Comparison of ENCODE assay signal across 16 cellular contexts in the genomic region with DNA sequence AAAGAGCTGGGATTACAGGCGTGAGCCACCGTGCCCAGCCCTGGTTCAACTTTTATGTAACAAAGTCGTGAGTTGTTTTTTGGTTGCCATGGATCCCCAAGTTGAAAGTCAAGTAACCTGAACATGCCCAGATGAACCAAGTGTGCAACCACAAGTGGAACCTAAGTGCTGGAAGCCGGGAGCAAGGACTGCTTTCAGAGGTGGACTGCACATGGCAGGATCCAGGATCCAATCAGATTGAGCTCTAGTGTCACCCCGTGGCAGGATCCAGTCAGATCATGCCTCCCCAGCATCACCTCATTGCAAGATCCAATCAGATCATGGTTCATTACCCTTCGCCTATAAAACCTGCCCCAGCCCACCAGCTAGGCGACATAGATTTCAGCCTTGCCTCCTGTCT. TPM values are rescaled to one million over a fixed set of nuclear protein-coding genes. Genes with fewer than 3 reads are reported as not detected.
DNase-seq lines count a peak whose midpoint lies in the region; TF ChIP-seq lines count a peak whose summit lies in the region.
"Had no signal": no experiment of that assay in that cellular context is flagged by ENCODE, and none has a peak within 500 bp of the region (broad histone marks: within the 10 kb centered on the region; RNA-seq: fewer than 3 reads in every experiment).

No MANE protein-coding gene starts in this region.

- no peaks in the 10 kb centered on the region for H3K36me3 ChIP-seq in thyroid gland
- H3K36me3 ChIP-seq: SJSA1 had no signal

- peaks cover 3% of the 10 kb centered on the region for H3K36me3 Mint-ChIP-seq in endothelial cell (ENCODE audit: low read depth, unreplicated experiment)
- H3K36me3 Mint-ChIP-seq: CD14-positive monocyte had no signal

- no peak overlapping the region for H3K4me3 Mint-ChIP-seq in endothelial cell (ENCODE audit: unreplicated experiment)
- H3K4me3 Mint-ChIP-seq: CD14-positive monocyte, H9 had no signal

- H3K27ac ChIP-seq in thyroid gland, result no peak overlapping the region
- H3K27ac ChIP-seq: HL-60, SJSA1 had no signal

- TF ChIP-seq POLR2A in thyroid gland (IDR thresholded peaks at IDR 0.05), result no peak

- no peaks in the 10 kb centered on the region for H3K9me3 ChIP-seq in thyroid gland
- H3K9me3 ChIP-seq: SJSA1 had no signal

- H3K4me1 Mint-ChIP-seq in endothelial cell (ENCODE audit: unreplicated experiment), result peaks cover 62% of the 10 kb centered on the region

- DNase-seq in activated CD8-positive, alpha-beta memory T cell treated with anti-CD3 and anti-CD28 coated beads for 24 hours, result peak; percentile 42
- DNase-seq in activated CD8-positive, alpha-beta memory T cell treated with anti-CD3 and anti-CD28 coated beads, Interleukin-2, amount 50 U/mL, for 48 hours, result no peak
- DNase-seq in M059J (ENCODE audit: low read depth) (peak; percentile 10), endothelial cell (ENCODE audit: low spot score) (no peak), thyroid gland (peak; percentile 8 to 22), midbrain (lab: John Stamatoyannopoulos, UW) (no peak), GM13977 (ENCODE audit: low spot score) (no peak), putamen (ENCODE audit: low spot score) (no peak)
- DNase-seq: H9, NCI-H1048, NCI-H146, NCI-H446 treated with DMSO at 0.1 percent for 48 hours, PC-3 had no signal

- 53 to 77% methylated on average over 7 of the region's 7 CpGs for WGBS in thyroid gland, 2 donors

- TF ChIP-seq CTCF in endothelial cell (IDR thresholded peaks at IDR 0.05; ENCODE audit: unreplicated experiment) (no peak), thyroid gland (IDR thresholded peaks at IDR 0.05) (no peak), GM13977 (IDR thresholded peaks at IDR 0.05; ENCODE audit: extremely low read depth, insufficient read depth, missing control alignments) (no peak)

- in situ Hi-C loops in GM13977 (cut with MboI; ENCODE audit: low pct_unique_long_range_greater_than_20kb, low sequenced_read_pairs, unreplicated experiment), result loop anchor here (25.0 kb wide), 1 partner anchor 345 kb away; no protein-coding TSS in a partner anchor

- H3K4me3 ChIP-seq in thyroid gland (replicated peaks in 1 of 3), result no peak overlapping the region
- H3K4me3 ChIP-seq: SJSA1 had no signal

- peaks cover 0 to 30% of the 10 kb centered on the region in 2 donors for H3K4me1 ChIP-seq in thyroid gland
- H3K4me1 ChIP-seq: SJSA1 had no signal

- no peaks in the 10 kb centered on the region for H3K27me3 ChIP-seq in thyroid gland

- peak overlapping the region; percentile 58 for H3K27ac Mint-ChIP-seq in endothelial cell (ENCODE audit: unreplicated experiment)
- H3K27ac Mint-ChIP-seq: CD14-positive monocyte, H9 had no signal

- peaks cover 6% of the 10 kb centered on the region for H3K27me3 Mint-ChIP-seq in endothelial cell (ENCODE audit: unreplicated experiment)

- H3K9me3 Mint-ChIP-seq in endothelial cell (ENCODE audit: unreplicated experiment), result no peaks in the 10 kb centered on the region

- intact Hi-C loops in thyroid gland (cut with DNase I), result no loop called here

RNA-seq across cellular contexts. Expression of gene VASH1, which starts 43.8 kb away (rescaled TPM):
- 0.20 and 0.54 TPM in 2 replicates for total RNA-seq in M059J (2014; rRNA removed; shearing (Covaris generic))
- total RNA-seq in endothelial cell (ENCODE audit: unreplicated experiment), result 166 TPM
- total RNA-seq in thyroid gland, result 1 to 10 TPM; 2.3 to 5.0 (median 3.1) TPM

Comparison
In these comparisons a context has a peak if more than half of its experiments do, and no peak if none do; other contexts are left out.
1. DNase-seq: peak in activated CD8-positive, alpha-beta memory T cell treated with anti-CD3 and anti-CD28 coated beads for 24 hours (single experiment), M059J (single experiment) and thyroid gland (2 of 2); none in activated CD8-positive, alpha-beta memory T cell treated with anti-CD3 and anti-CD28 coated beads, Interleukin-2, amount 50 U/mL, for 48 hours (single experiment), endothelial cell (single experiment), midbrain (single experiment), GM13977 (single experiment) and putamen (single experiment).
2. RNA of gene VASH1, which starts 43.8 kb away (total RNA-seq): 166 TPM in endothelial cell (single experiment); 2.3 to 5.0 TPM in thyroid gland and 0.20 to 0.54 TPM in M059J; every median in the first group is over 10 times any median in the second.